10 cellular contexts compared by ENCODE assay signal in genomic region chr3:156388469-156389150, GRCh38.
DNase-seq lines count a peak whose midpoint lies in the region; ATAC-seq and TF ChIP-seq lines count a peak whose summit lies in the region.
"Had no signal": no experiment of that assay in that cellular context is flagged by ENCODE, and none has a peak within 500 bp of the region (broad histone marks: within the 10 kb centered on the region; RNA-seq: fewer than 3 reads in every experiment).

No MANE protein-coding gene starts in this region.

- no peak overlapping the region for H3K27ac ChIP-seq in mesenchymal stem cell (ENCODE audit: low read length, poor library complexity, severe bottlenecking)

- H3K4me1 ChIP-seq in mesenchymal stem cell (ENCODE audit: control insufficient read depth, insufficient read depth, low read depth, low read length), result peaks cover 2% of the 10 kb centered on the region

- no peak overlapping the region for H4K91ac ChIP-seq in mesenchymal stem cell (ENCODE audit: low read length)

- peak; percentile 91 for DNase-seq in EL
- peak; percentile 92 for DNase-seq in astrocyte of the spinal cord (ENCODE audit: low read depth, low spot score)
- peak; percentile 84 for DNase-seq in mesenchymal stem cell
- no peak for DNase-seq in DMS153 (lab: John Stamatoyannopoulos, UW)
- DNase-seq in HuH-7.5 (ENCODE audit: low spot score), result no peak
- DNase-seq: NCI-H226 had no signal

- no peak overlapping the region for H3K4me2 ChIP-seq in mesenchymal stem cell (ENCODE audit: low read length, poor library complexity, severe bottlenecking)

- H3K9ac ChIP-seq in mesenchymal stem cell (ENCODE audit: low read length), result peak overlapping the region; percentile 37

- H3K79me1 ChIP-seq in mesenchymal stem cell (replicated peaks; ENCODE audit: low read length, poor library complexity, severe bottlenecking), result no peaks in the 10 kb centered on the region

- no peak overlapping the region for H2BK5ac ChIP-seq in mesenchymal stem cell (ENCODE audit: low read depth, low read length, poor library complexity, severe bottlenecking)

- H3K27me3 ChIP-seq in mesenchymal stem cell (ENCODE audit: control insufficient read depth in 1 of 2, insufficient read depth in 1 of 2, low read length in 2 of 2), result peaks cover 0 to 19% of the 10 kb centered on the region in 2 experiments

- ATAC-seq in HG02610 (IDR thresholded peaks at IDR 0.05; ENCODE audit: unreplicated experiment) (peak; percentile 54), GM21360 (IDR thresholded peaks at IDR 0.05; ENCODE audit: unreplicated experiment) (no peak), GM18517 (IDR thresholded peaks at IDR 0.05; ENCODE audit: unreplicated experiment) (no peak)

- no peak overlapping the region for H2BK12ac ChIP-seq in mesenchymal stem cell (ENCODE audit: low read length in 2 of 2)

- H2BK15ac ChIP-seq in mesenchymal stem cell (ENCODE audit: low read depth, poor library complexity, severe bottlenecking), result no peak overlapping the region

- no peaks in the 10 kb centered on the region for H3K36me3 ChIP-seq in mesenchymal stem cell (ENCODE audit: control insufficient read depth in 1 of 2, insufficient read depth in 2 of 2, low read depth in 1 of 2, low read length in 2 of 2)

- H2AFZ ChIP-seq in mesenchymal stem cell (ENCODE audit: low read depth, low read length), result no peak overlapping the region

- no peak overlapping the region for H3K4ac ChIP-seq in mesenchymal stem cell (ENCODE audit: low read depth in 1 of 2, low read length in 2 of 2)

- TF ChIP-seq CTCF in astrocyte of the spinal cord (IDR thresholded peaks at IDR 0.05; ENCODE audit: low read depth, low read length), result no peak

- H4K8ac ChIP-seq in mesenchymal stem cell (ENCODE audit: low read length), result no peak overlapping the region

- H2AK5ac ChIP-seq in mesenchymal stem cell (ENCODE audit: low read length, severe bottlenecking), result no peak overlapping the region

- no peak overlapping the region for H2BK120ac ChIP-seq in mesenchymal stem cell (ENCODE audit: low read depth, low read length)

- in situ Hi-C loops in astrocyte of the spinal cord (cut with HindIII; ENCODE audit: low sequenced_read_pairs), result no loop called here

- no peak overlapping the region for H3K23ac ChIP-seq in mesenchymal stem cell (ENCODE audit: low read length in 2 of 2)

- no peak overlapping the region for H3K18ac ChIP-seq in mesenchymal stem cell (ENCODE audit: low read depth in 1 of 2, low read length in 2 of 2)

- H3K4me3 ChIP-seq in astrocyte of the spinal cord (ENCODE audit: low read depth, low read length) (no peak overlapping the region), mesenchymal stem cell (ENCODE audit: insufficient read depth in 1 of 2, low read depth in 1 of 2, low read length in 2 of 2) (no peak overlapping the region)
- H3K4me3 ChIP-seq: lung had no signal

- no peak overlapping the region for H3K14ac ChIP-seq in mesenchymal stem cell (ENCODE audit: low read length in 2 of 2)

- WGBS in mesenchymal stem cell, result 38% methylated on average over 6 of the region's 6 CpGs

- no peaks in the 10 kb centered on the region for H3K9me3 ChIP-seq in mesenchymal stem cell (ENCODE audit: control insufficient read depth, low read length)

Comparison
In these comparisons a context has a peak if more than half of its experiments do, and no peak if none do; other contexts are left out.
1. DNase-seq: peak in EL (single experiment), astrocyte of the spinal cord (single experiment) and mesenchymal stem cell (single experiment); none in DMS153 (single experiment) and HuH-7.5 (single experiment).